ENCODE assay signal across 29 cellular contexts in genomic region chr13:69571606-69572323, GRCh38.
"Had no signal": no experiment of that assay in that cellular context is flagged by ENCODE, and none has a peak within 500 bp of the region (broad histone marks: within the 10 kb centered on the region; RNA-seq: fewer than 3 reads in every experiment).

No MANE protein-coding gene starts in this region.

- H3K4me1 Mint-ChIP-seq: activated B cell treated with CpG ODN at 0.5 μM for 24 hours; activated CD4-positive, alpha-beta T cell treated with anti-CD3 and anti-CD28 coated beads for 36 hours; activated naive CD8-positive, alpha-beta T cell treated with anti-CD3 and anti-CD28 coated beads for 36 hours; central memory CD8-positive, alpha-beta T cell; naive thymus-derived CD4-positive, alpha-beta T cell; neural progenitor cell; stimulated activated memory B cell treated with anti-CD40 and anti-IgM and Interleukin-4, amounts not matched to agents 10 μg/mL and 1 μg/mL and 100 μg/mL, for 72 hours had no signal

- H3K27me3 ChIP-seq: breast epithelium, dorsolateral prefrontal cortex, esophagus squamous epithelium, gastrocnemius medialis, neural progenitor cell, sigmoid colon, stomach, transverse colon, uterus had no signal

- DNase-seq: activated B cell treated with CpG ODN at 0.5 μM for 24 hours; activated CD4-positive, alpha-beta T cell treated with anti-CD3 and anti-CD28 coated beads for 36 hours; activated CD4-positive, alpha-beta T cell treated with anti-CD3 and anti-CD28 coated beads, Interleukin-2, amount 50 U/mL, for 4 hours; activated CD8-positive, alpha-beta memory T cell treated with anti-CD3 and anti-CD28 coated beads for 24 hours; activated CD8-positive, alpha-beta memory T cell treated with anti-CD3 and anti-CD28 coated beads, Interleukin-2, amount 50 U/mL, for 4 hours; activated naive CD4-positive, alpha-beta T cell treated with Interleukin-2 at 50 U/mL for 16 hours; activated naive CD8-positive, alpha-beta T cell treated with anti-CD3 and anti-CD28 coated beads for 36 hours; activated T-cell treated with anti-CD3 and anti-CD28 coated beads, Interleukin-2, amount 50 U/mL, for 48 hours; dorsolateral prefrontal cortex; effector memory CD8-positive, alpha-beta T cell; esophagus squamous epithelium; gastrocnemius medialis; head of caudate nucleus; hypothalamus; lower lobe of right lung; naive thymus-derived CD4-positive, alpha-beta T cell; retina; sigmoid colon; stimulated activated CD4-positive, alpha-beta T cell treated with anti-CD3 and anti-CD28 coated beads, Interleukin-15, amount 100 ng/mL, for 24 hours; stomach; T-helper 9 cell; transverse colon; uterus had no signal

- H3K9me3 Mint-ChIP-seq: activated naive CD8-positive, alpha-beta T cell treated with anti-CD3 and anti-CD28 coated beads for 36 hours had no signal

- H3K27ac ChIP-seq: breast epithelium, dorsolateral prefrontal cortex, esophagus squamous epithelium, gastrocnemius medialis, lower lobe of right lung, neural progenitor cell, sigmoid colon, stomach, transverse colon, uterus had no signal

- ATAC-seq: activated CD4-positive, alpha-beta T cell treated with anti-CD3 and anti-CD28 coated beads for 36 hours; effector memory CD8-positive, alpha-beta T cell; gastrocnemius medialis; left lobe of liver; lower lobe of right lung; naive thymus-derived CD4-positive, alpha-beta T cell; stimulated activated memory B cell treated with anti-CD40 and anti-IgM and Interleukin-4, amounts not matched to agents 10 μg/mL and 1 μg/mL and 100 μg/mL, for 72 hours had no signal

- H3K27me3 Mint-ChIP-seq: activated B cell treated with CpG ODN at 0.5 μM for 24 hours; activated CD4-positive, alpha-beta T cell treated with anti-CD3 and anti-CD28 coated beads for 36 hours; activated naive CD8-positive, alpha-beta T cell treated with anti-CD3 and anti-CD28 coated beads for 36 hours; central memory CD8-positive, alpha-beta T cell; effector memory CD8-positive, alpha-beta T cell; naive thymus-derived CD4-positive, alpha-beta T cell; stimulated activated memory B cell treated with anti-CD40 and anti-IgM and Interleukin-4, amounts not matched to agents 10 μg/mL and 1 μg/mL and 100 μg/mL, for 72 hours had no signal

- H3K9me3 ChIP-seq: breast epithelium, esophagus squamous epithelium, gastrocnemius medialis, lower lobe of right lung, sigmoid colon, stomach, transverse colon, uterus had no signal

- H3K27ac Mint-ChIP-seq: activated B cell treated with CpG ODN at 0.5 μM for 24 hours; activated CD4-positive, alpha-beta T cell treated with anti-CD3 and anti-CD28 coated beads for 36 hours; activated naive CD8-positive, alpha-beta T cell treated with anti-CD3 and anti-CD28 coated beads for 36 hours; effector memory CD8-positive, alpha-beta T cell; naive thymus-derived CD4-positive, alpha-beta T cell; neural progenitor cell; stimulated activated memory B cell treated with anti-CD40 and anti-IgM and Interleukin-4, amounts not matched to agents 10 μg/mL and 1 μg/mL and 100 μg/mL, for 72 hours had no signal

- H2AFZ ChIP-seq: neural progenitor cell had no signal

- H3K36me3 ChIP-seq: breast epithelium, esophagus squamous epithelium, gastrocnemius medialis, lower lobe of right lung, neural progenitor cell, sigmoid colon, stomach, transverse colon, uterus had no signal

- H3K4me3 ChIP-seq: breast epithelium, dorsolateral prefrontal cortex, esophagus squamous epithelium, gastrocnemius medialis, lower lobe of right lung, neural progenitor cell, sigmoid colon, smooth muscle cell, stomach, transverse colon, uterus had no signal

- H3K4me2 ChIP-seq: neural progenitor cell, smooth muscle cell had no signal

- H3K4me3 Mint-ChIP-seq: activated B cell treated with CpG ODN at 0.5 μM for 24 hours; activated CD4-positive, alpha-beta T cell treated with anti-CD3 and anti-CD28 coated beads for 36 hours; activated naive CD8-positive, alpha-beta T cell treated with anti-CD3 and anti-CD28 coated beads for 36 hours; central memory CD8-positive, alpha-beta T cell; effector memory CD8-positive, alpha-beta T cell; naive thymus-derived CD4-positive, alpha-beta T cell; neural progenitor cell; stimulated activated memory B cell treated with anti-CD40 and anti-IgM and Interleukin-4, amounts not matched to agents 10 μg/mL and 1 μg/mL and 100 μg/mL, for 72 hours had no signal

- H3K9ac ChIP-seq: neural progenitor cell had no signal

- H3K4me1 ChIP-seq: breast epithelium, esophagus squamous epithelium, gastrocnemius medialis, lower lobe of right lung, neural progenitor cell, sigmoid colon, stomach, transverse colon, uterus had no signal

- H3K36me3 Mint-ChIP-seq: activated naive CD8-positive, alpha-beta T cell treated with anti-CD3 and anti-CD28 coated beads for 36 hours; naive thymus-derived CD4-positive, alpha-beta T cell; neural progenitor cell; stimulated activated memory B cell treated with anti-CD40 and anti-IgM and Interleukin-4, amounts not matched to agents 10 μg/mL and 1 μg/mL and 100 μg/mL, for 72 hours had no signal
